In the genomic region with DNA sequence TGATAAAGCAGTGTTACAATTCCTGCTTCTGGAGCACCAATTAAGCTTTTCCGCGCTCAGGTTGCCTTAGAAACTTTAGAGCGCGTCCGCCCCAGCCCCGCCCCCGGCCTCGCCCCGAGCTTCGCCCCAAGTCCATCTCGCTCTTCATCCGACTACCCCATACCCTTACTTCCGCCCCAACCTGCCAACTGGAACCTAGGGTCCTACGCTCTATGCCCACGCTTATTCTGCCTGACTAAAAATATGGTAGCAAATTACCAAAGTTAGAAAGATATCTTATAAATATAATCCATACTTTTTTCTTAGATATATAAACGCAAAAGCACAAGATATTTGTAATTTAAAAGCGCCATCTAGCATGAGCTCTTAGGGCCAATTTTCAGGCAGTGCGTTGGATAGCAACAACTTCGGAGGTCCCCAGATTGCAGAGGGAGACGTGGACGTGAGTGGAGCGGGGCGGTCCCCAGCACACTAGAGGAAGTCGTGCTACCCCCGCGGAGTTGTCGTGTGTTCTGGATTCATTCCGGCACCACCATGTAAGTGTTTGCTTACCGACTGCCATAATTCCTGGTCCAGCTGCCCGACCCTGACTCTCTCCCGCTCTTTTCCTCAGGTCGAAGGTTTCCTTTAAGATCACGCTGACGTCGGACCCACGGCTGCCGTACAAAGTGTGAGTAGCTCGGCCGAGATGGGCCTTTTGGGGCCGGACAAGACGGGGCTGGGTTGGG, we compare ENCODE assay signal across 8 cellular contexts. TPM values are rescaled to one million over a fixed set of nuclear protein-coding genes. Genes with fewer than 3 reads are reported as not detected.
A peak's percentile ranks its signal among the peaks of the same experiment; 100 is the strongest.
DNase-seq lines count a peak whose midpoint lies in the region; ATAC-seq, FAIRE-seq and TF ChIP-seq lines count a peak whose summit lies in the region.

A gene (plus strand): TSS at position 466 of the 728 bp plus-strand sequence. CDS start 69 bp downstream, at position 535.

- peak within 1 kb of the TSS; percentile 100 for H3K9ac ChIP-seq in astrocyte (ENCODE audit: low read length)

- ATAC-seq in GM18505 (IDR thresholded peaks at IDR 0.05; ENCODE audit: unreplicated experiment) = peak; percentile 97
- ATAC-seq in HG02973 (IDR thresholded peaks at IDR 0.05; ENCODE audit: unreplicated experiment) = peak; percentile 93
- peak; percentile 100 for ATAC-seq in right cardiac atrium

- peak; percentile 81 for DNase-seq in NCI-H2029 (lab: John Stamatoyannopoulos, UW)
- peak; percentile 78 for DNase-seq in T-helper 22 cell (ENCODE audit: low read depth)
- peak; percentile 93 for DNase-seq in astrocyte (ENCODE audit: low read depth)
- peak; percentile 94 to 96 (median 95) for DNase-seq in right cardiac atrium
- peak; percentile 84 for DNase-seq in pulmonary artery endothelial cell (ENCODE audit: low read depth, low spot score)
- DNase-seq in uterus = peak; percentile 89 to 92

- H3K27ac ChIP-seq in astrocyte (ENCODE audit: low read depth, low read length) (peak within 1 kb of the TSS; percentile 98), right cardiac atrium (ENCODE audit: low read length) (peak within 1 kb of the TSS; percentile 77), uterus (peak within 1 kb of the TSS; percentile 87 to 89)

- peak within 1 kb of the TSS; percentile 100 for H3K4me3 Mint-ChIP-seq in astrocyte (ENCODE audit: unreplicated experiment)

- peak; percentile 85 for TF ChIP-seq POLR2A in GM18505 (IDR thresholded peaks at IDR 0.05; ENCODE audit: borderline replicate concordance, extremely low read depth, insufficient read depth, insufficient read length)
- peak in 1 of 2 donors; percentile 58 for TF ChIP-seq POLR2A in uterus (IDR thresholded peaks at IDR 0.05)

- TF ChIP-seq CTCF in astrocyte (IDR thresholded peaks at IDR 0.05; ENCODE audit: insufficient read depth, low read depth, low read length) (no peak), uterus (IDR thresholded peaks at IDR 0.05) (peak in 1 of 4 experiments; percentile 19)

- intact Hi-C loops in right cardiac atrium (cut with DNase I) (no loop called here), uterus (cut with DNase I; ENCODE audit: low total_unique reads) (no loop called here)

- H3K4me2 ChIP-seq in astrocyte (ENCODE audit: low read length) = peak within 1 kb of the TSS; percentile 94

- no peaks in the 10 kb centered on the region for H3K9me3 Mint-ChIP-seq in astrocyte (ENCODE audit: unreplicated experiment)

- H3K36me3 ChIP-seq in astrocyte (ENCODE audit: insufficient read depth, low read length) (peaks cover 22% of the 10 kb centered on the region), uterus (no peaks in the 10 kb centered on the region)

- H3K27me3 ChIP-seq in astrocyte (ENCODE audit: insufficient read depth, low read length) (no peaks in the 10 kb centered on the region), right cardiac atrium (ENCODE audit: control insufficient read depth, insufficient read depth) (no peaks in the 10 kb centered on the region), uterus (no peaks in the 10 kb centered on the region)

- H3K4me3 ChIP-seq in astrocyte (ENCODE audit: insufficient read depth, low read depth, low read length) = peak within 1 kb of the TSS; percentile 98
- H3K4me3 ChIP-seq in right cardiac atrium (ENCODE audit: low read length) = peak within 1 kb of the TSS; percentile 55
- peak within 1 kb of the TSS; percentile 87 to 97 for H3K4me3 ChIP-seq in uterus

- H3K9me3 ChIP-seq in astrocyte (ENCODE audit: insufficient read depth, low read depth, low read length) (no peaks in the 10 kb centered on the region), right cardiac atrium (ENCODE audit: control insufficient read depth, low read length) (no peaks in the 10 kb centered on the region), uterus (no peaks in the 10 kb centered on the region)

- H3K4me1 ChIP-seq in astrocyte (ENCODE audit: insufficient read depth, low read length) = peaks cover 10% of the 10 kb centered on the region
- peaks cover 1% of the 10 kb centered on the region for H3K4me1 ChIP-seq in right cardiac atrium (ENCODE audit: control insufficient read depth, insufficient read depth, low read length)
- H3K4me1 ChIP-seq in uterus = peaks cover 0 to 2% of the 10 kb centered on the region in 2 donors

- peak within 1 kb of the TSS; percentile 100 for H3K27ac Mint-ChIP-seq in astrocyte (ENCODE audit: unreplicated experiment)

- WGBS in right cardiac atrium = under 1% methylated on average over 41 of the region's 41 CpGs

- H2AFZ ChIP-seq in astrocyte (ENCODE audit: low read depth, low read length) = peak within 1 kb of the TSS; percentile 86

- H3K27me3 Mint-ChIP-seq in astrocyte (ENCODE audit: low read depth, unreplicated experiment) = no peaks in the 10 kb centered on the region

- peaks cover 26% of the 10 kb centered on the region for H3K4me1 Mint-ChIP-seq in astrocyte (ENCODE audit: low read depth, unreplicated experiment)

- peaks cover 46% of the 10 kb centered on the region for H3K79me2 ChIP-seq in astrocyte (ENCODE audit: insufficient read depth, low read length)

- peaks cover 3% of the 10 kb centered on the region for H3K36me3 Mint-ChIP-seq in astrocyte (ENCODE audit: low read depth, unreplicated experiment)

- peak; percentile 76 for FAIRE-seq in astrocyte (lab: Jason Lieb, UNC)

- H4K20me1 ChIP-seq in astrocyte (ENCODE audit: insufficient read depth, low read length) = peaks cover 26% of the 10 kb centered on the region

RNA-seq across cellular contexts. Expression of the gene that starts here (rescaled TPM):
- 87.0 and 97.2 TPM in 2 replicates for total RNA-seq in astrocyte
- total RNA-seq in right cardiac atrium = 10 to 100 TPM; 28.6 to 52.6 (median 31.1) TPM
- 24.4 TPM for polyA plus RNA-seq in right cardiac atrium
- 61.3 and 61.9 TPM in 2 replicates for total RNA-seq in pulmonary artery endothelial cell
- 100 to 1,000 TPM in 1 of 4 donors, 10 to 100 TPM in 3; 71.0 to 151 (median 83.3) TPM for total RNA-seq in uterus

Comparison
In these comparisons a context has a peak if more than half of its experiments do, and no peak if none do; other contexts are left out.
1. Peak in every context shown above with its lines: DNase-seq, ATAC-seq, H3K4me3 ChIP-seq and H3K27ac ChIP-seq.